Comparison of ENCODE assay signal across 8 cellular contexts in genomic region chr4:153465583-153465921, GRCh38. TPM values are rescaled to one million over a fixed set of nuclear protein-coding genes. Genes with fewer than 3 reads are reported as not detected.
DNase-seq lines count a peak whose midpoint lies in the region; ATAC-seq and TF ChIP-seq lines count a peak whose summit lies in the region.

No MANE protein-coding gene starts in this region.

- DNase-seq in A172 (ENCODE audit: low spot score), result peak; percentile 33
- peak; percentile 37 for DNase-seq in GM10248 (ENCODE audit: extremely low spot score)
- peak; percentile 54 for DNase-seq in SK-MEL-5 (ENCODE audit: low read depth, low spot score)
- peak; percentile 69 to 77 for DNase-seq in dermis microvascular lymphatic vessel endothelial cell (ENCODE audit: low read depth in 2 of 2)
- DNase-seq in NCI-H1436 treated with DMSO at 0.1 percent for 48 hours (lab: John Stamatoyannopoulos, UW), result no peak

- no peak for TF ChIP-seq CTCF in GM10248 (IDR thresholded peaks at IDR 0.05; ENCODE audit: control extremely low read depth, extremely low read depth, low read depth, missing control alignments)
- peak; percentile 43 for TF ChIP-seq CTCF in liver (IDR thresholded peaks at IDR 0.05; ENCODE audit: low read depth, low read length, missing input control)

- peak overlapping the region; percentile 65 to 80 (median 78) for H3K4me3 ChIP-seq in liver (ENCODE audit: low read depth in 1 of 3, low read length in 3 of 3)
- H3K4me3 ChIP-seq in stomach smooth muscle (ENCODE audit: low read length in 2 of 2), result peak overlapping the region; percentile 83 to 93

- H3K27me3 ChIP-seq in liver (ENCODE audit: control insufficient read depth in 4 of 4, insufficient read depth in 4 of 4, low read length in 3 of 4) (no peaks in the 10 kb centered on the region), stomach smooth muscle (ENCODE audit: control insufficient read depth in 1 of 2, insufficient read depth in 2 of 2, low read length in 2 of 2) (no peaks in the 10 kb centered on the region)

- peak; percentile 71 to 77 for TF ChIP-seq RAD21 in liver (IDR thresholded peaks at IDR 0.05)

- POLR2A ChIA-PET in GM10248 (lab: Yijun Ruan, JAX), result interaction anchor here (0.9 to 1.3 kb wide), 4 partner anchors 22 to 27 kb away, joined by 3 to 8 read pairs (median 3); no protein-coding TSS in a partner anchor

- CTCF ChIA-PET in GM10248 (lab: Yijun Ruan, JAX), result interaction anchor here (0.7 to 5.6 kb wide), 19 partner anchors 10 to 323 kb away, joined by 3 to 54 read pairs (median 4); no protein-coding TSS in a partner anchor

- in situ Hi-C loops in SK-MEL-5 (cut with HindIII; ENCODE audit: low pct_unique_long_range_greater_than_20kb, low sequenced_read_pairs), result no loop called here

- H3K9ac ChIP-seq in liver (ENCODE audit: low read depth in 1 of 2, low read length in 2 of 2) (peak overlapping the region in 1 of 2 donors; percentile 77), stomach smooth muscle (ENCODE audit: low read length in 2 of 2) (peak overlapping the region; percentile 36 to 83)

- H3K4me1 ChIP-seq in liver (ENCODE audit: control insufficient read depth in 4 of 4, insufficient read depth in 4 of 4, low read length in 3 of 4) (peaks cover 4 to 42% (median 28%) of the 10 kb centered on the region in 4 donors), stomach smooth muscle (ENCODE audit: control insufficient read depth, insufficient read depth, low read length) (peaks cover 20% of the 10 kb centered on the region)

- no peaks in the 10 kb centered on the region for H3K9me3 ChIP-seq in liver (ENCODE audit: control insufficient read depth in 4 of 4, low read length in 3 of 4)
- no peaks in the 10 kb centered on the region for H3K9me3 ChIP-seq in stomach smooth muscle (ENCODE audit: control insufficient read depth in 2 of 2, low read length in 2 of 2)

- peak; percentile 11 for ATAC-seq in HG03159 (IDR thresholded peaks at IDR 0.05; ENCODE audit: unreplicated experiment)

- WGBS in liver, result under 1% methylated on average over 16 of the region's 16 CpGs

- H3K27ac ChIP-seq in liver (ENCODE audit: low read depth in 1 of 2, low read length in 2 of 2) (peak overlapping the region; percentile 97 to 99), stomach smooth muscle (ENCODE audit: low read length) (peak overlapping the region; percentile 71)

- H3K36me3 ChIP-seq in liver (ENCODE audit: control insufficient read depth in 4 of 4, insufficient read depth in 3 of 4, low read depth in 1 of 4, low read length in 3 of 4), result no peaks in the 10 kb centered on the region
- H3K36me3 ChIP-seq in stomach smooth muscle (ENCODE audit: control insufficient read depth in 2 of 2, insufficient read depth in 2 of 2, low read length in 2 of 2), result no peaks in the 10 kb centered on the region

TF ChIP-seq in liver, 16 proteins besides CTCF, POLR2A, EP300 and RAD21:
- peak; percentile 54 for TF ChIP-seq MAX (IDR thresholded peaks at IDR 0.05)
- TF ChIP-seq REST (IDR thresholded peaks at IDR 0.05), result peak; percentile 95
- TF ChIP-seq NR2F2 (IDR thresholded peaks at IDR 0.05), result no peak
- peak in 1 of 2 donors; percentile 61 for TF ChIP-seq GABPA (IDR thresholded peaks at IDR 0.05 in 1 of 2, conservative IDR thresholded peaks at IDR 0.05 in 1 of 2)
- TF ChIP-seq RXRA (IDR thresholded peaks at IDR 0.05), result no peak
- TF ChIP-seq JUND (IDR thresholded peaks at IDR 0.05), result no peak
- TF ChIP-seq FOXA2 (IDR thresholded peaks at IDR 0.05), result no peak

RNA-seq across cellular contexts. Expression of gene TMEM131L, which starts 0.6 kb away (rescaled TPM):
- total RNA-seq in A172 (2014; rRNA removed; shearing (Covaris generic)), result 8.6 and 9.0 TPM in 2 replicates
- 7.8 and 10.9 TPM in 2 replicates for total RNA-seq in SK-MEL-5 (2014; rRNA removed; shearing (Covaris generic))
- 6.4 and 7.1 TPM in 2 replicates for polyA plus RNA-seq in SK-MEL-5 (2015; cell fraction: cytosol; rRNA removed)
- polyA plus RNA-seq in SK-MEL-5 (2015; cell fraction: nucleus; rRNA removed), result 12.0 and 15.8 TPM in 2 replicates
- 15.0 and 16.7 TPM in 2 replicates for total RNA-seq in dermis microvascular lymphatic vessel endothelial cell
- 10 to 100 TPM; 18.7 to 41.3 TPM for total RNA-seq in liver
- polyA plus RNA-seq in liver, result 1 to 10 TPM; 4.9 to 7.2 TPM
